ENCODE assay signal across 9 cellular contexts in the genomic region with DNA sequence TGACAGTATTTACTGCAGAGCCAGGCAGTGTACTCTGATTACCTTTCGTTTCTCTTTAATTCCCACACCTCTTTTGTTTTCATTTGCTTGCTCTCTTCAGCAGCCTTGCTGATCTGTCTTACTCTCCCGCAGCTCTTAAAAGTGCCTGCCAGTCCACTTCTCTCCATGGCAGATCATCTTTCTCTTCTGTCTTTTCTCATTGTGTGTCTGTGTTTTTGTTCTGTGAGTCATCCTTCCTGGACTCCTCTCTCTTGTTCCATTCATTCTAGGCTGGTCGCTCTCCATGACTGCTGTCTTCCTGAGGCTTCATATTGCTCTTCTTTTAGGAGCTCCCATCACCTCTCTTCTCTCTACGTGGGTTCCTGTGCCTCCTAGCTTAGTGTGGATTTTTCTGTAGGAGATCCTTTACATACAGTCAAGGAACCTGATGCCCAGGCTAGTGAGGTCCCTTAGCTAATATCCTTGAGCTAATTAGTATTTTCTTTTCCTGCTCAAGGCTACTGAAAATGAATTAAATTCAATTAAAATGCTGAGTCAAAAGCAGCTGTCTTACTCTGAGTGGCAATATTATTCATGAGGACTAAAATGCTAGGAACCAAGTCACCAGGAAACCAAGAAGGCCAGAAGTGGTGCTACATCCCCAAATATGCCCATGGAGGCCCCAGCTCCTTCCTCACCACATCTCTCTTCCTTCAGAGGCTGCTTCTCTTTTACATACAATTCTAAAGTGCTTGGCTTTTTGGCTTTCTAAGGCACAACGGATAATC.
DNase-seq lines count a peak whose midpoint lies in the region; ATAC-seq and TF ChIP-seq lines count a peak whose summit lies in the region.
"Had no signal": no experiment of that assay in that cellular context is flagged by ENCODE, and none has a peak within 500 bp of the region (broad histone marks: within the 10 kb centered on the region; RNA-seq: fewer than 3 reads in every experiment).

No MANE protein-coding gene starts in this region.

- H3K4me1 ChIP-seq in muscle layer of colon (ENCODE audit: insufficient read depth, low read length) (peaks cover 43% of the 10 kb centered on the region), Peyer's patch (peaks cover 0 to 4% (median 0%) of the 10 kb centered on the region in 4 donors)

- no peaks in the 10 kb centered on the region for H3K36me3 ChIP-seq in muscle layer of colon (ENCODE audit: insufficient read depth, low read length)
- H3K36me3 ChIP-seq in Peyer's patch: no peaks in the 10 kb centered on the region

- H3K4me3 Mint-ChIP-seq in brain: peak overlapping the region in 2 of 5 experiments; percentile 1 to 7

- H3K9me3 Mint-ChIP-seq in brain: peaks cover 0 to 6% (median 0%) of the 10 kb centered on the region in 5 experiments

- H3K9ac ChIP-seq in muscle layer of colon (ENCODE audit: low read length): no peak overlapping the region
- H3K9ac ChIP-seq: KMS-11 had no signal

- no peaks in the 10 kb centered on the region for H3K27me3 ChIP-seq in muscle layer of colon (ENCODE audit: control insufficient read depth in 1 of 2, insufficient read depth in 2 of 2, low read length in 2 of 2)
- H3K27me3 ChIP-seq in Peyer's patch: no peaks in the 10 kb centered on the region

- DNase-seq in ELF-1 (ENCODE audit: low read depth, low spot score) (peak; percentile 55), NCI-H146 (lab: John Stamatoyannopoulos, UW) (peak; percentile 75), Right ventricle myocardium superior (no peak), Peyer's patch (no peak)
- no peak for DNase-seq in stimulated activated CD4-positive, alpha-beta T cell treated with anti-CD3 and anti-CD28 coated beads, Interleukin-1b, Interleukin-23, amount 100 ng/mL, for 48 hours

- intact Hi-C loops in Right ventricle myocardium superior (cut with DNase I): no loop called here

- TF ChIP-seq POLR2A in Peyer's patch (IDR thresholded peaks at IDR 0.05): no peak

- H3K27ac ChIP-seq in muscle layer of colon (ENCODE audit: low read depth, low read length): peak overlapping the region; percentile 68
- H3K27ac ChIP-seq in Peyer's patch: no peak overlapping the region
- H3K27ac ChIP-seq: KMS-11 had no signal

- peaks cover 66% of the 10 kb centered on the region for H3K4me1 Mint-ChIP-seq in brain

- peak overlapping the region in 4 of 5 experiments; percentile 56 to 91 (median 72) for H3K27ac Mint-ChIP-seq in brain

- ATAC-seq in Right ventricle myocardium superior (ENCODE audit: poor library complexity) (no peak), GM21515 (IDR thresholded peaks at IDR 0.05; ENCODE audit: unreplicated experiment) (no peak)

- no peaks in the 10 kb centered on the region for H3K9me3 ChIP-seq in muscle layer of colon (ENCODE audit: low read length)
- H3K9me3 ChIP-seq in Peyer's patch: no peaks in the 10 kb centered on the region

- no peaks in the 10 kb centered on the region for H3K27me3 Mint-ChIP-seq in brain

- no peaks in the 10 kb centered on the region for H3K36me3 Mint-ChIP-seq in brain

- H3K4me3 ChIP-seq in muscle layer of colon (ENCODE audit: low read depth in 1 of 2, low read length in 2 of 2): no peak overlapping the region
- no peak overlapping the region for H3K4me3 ChIP-seq in Peyer's patch

- TF ChIP-seq CTCF in brain (conservative IDR thresholded peaks at IDR 0.05): no peak
- TF ChIP-seq CTCF in Peyer's patch (IDR thresholded peaks at IDR 0.05): no peak

Comparison
In these comparisons a context has a peak if more than half of its experiments do, and no peak if none do; other contexts are left out.
1. DNase-seq: peak in ELF-1 (single experiment) and NCI-H146 (single experiment); none in Right ventricle myocardium superior (single experiment), Peyer's patch (0 of 3) and stimulated activated CD4-positive, alpha-beta T cell treated with anti-CD3 and anti-CD28 coated beads, Interleukin-1b, Interleukin-23, amount 100 ng/mL, for 48 hours (single experiment).